ENCODE assay signal across 1 cellular context in genomic region chr17:42124256-42124655, GRCh38.
TF ChIP-seq lines count a peak whose summit lies in the region.

No MANE protein-coding gene starts in this region.

TF ChIP-seq in K562, 482 proteins besides CTCF, POLR2A, EP300 and RAD21:
- TF ChIP-seq ZNF280A (IDR thresholded peaks at IDR 0.05; ENCODE audit: low read depth, partially characterized antibody) (no peak), ZNF133 (CRISPR knock-in tag; IDR thresholded peaks at IDR 0.05) (no peak)
TF ChIP-seq in K562: peak in this region for 0.
